Comparison of ENCODE assay signal across 35 cellular contexts in the genomic region with DNA sequence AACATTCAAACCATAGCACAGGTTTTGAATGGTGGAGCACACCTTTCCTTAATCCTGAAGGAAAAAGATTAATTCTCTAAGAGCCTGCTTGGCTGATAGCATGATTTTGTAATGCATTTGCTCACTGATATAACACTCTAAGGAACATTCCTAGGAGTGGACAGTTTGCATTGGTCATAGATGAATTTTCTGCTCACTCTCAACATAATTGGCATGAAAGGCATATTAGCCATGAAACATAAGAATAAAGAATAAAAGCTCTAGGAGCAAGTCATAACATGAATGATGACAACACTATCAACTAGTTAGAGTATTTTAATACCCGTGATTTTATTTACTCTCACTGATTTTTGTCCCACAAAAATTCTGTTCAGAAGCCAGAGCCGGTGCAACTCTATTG. TPM values are rescaled to one million over a fixed set of nuclear protein-coding genes. Genes with fewer than 3 reads are reported as not detected.
"Had no signal": no experiment of that assay in that cellular context is flagged by ENCODE, and none has a peak within 500 bp of the region (broad histone marks: within the 10 kb centered on the region; RNA-seq: fewer than 3 reads in every experiment).

No MANE protein-coding gene starts in this region.

- H3K4me3 ChIP-seq: ascending aorta, body of pancreas, Peyer's patch had no signal

- H3K36me3 Mint-ChIP-seq: activated naive CD8-positive, alpha-beta T cell treated with anti-CD3 and anti-CD28 coated beads for 36 hours had no signal

- H3K4me2 ChIP-seq: KMS-11 had no signal

- H3K9me3 Mint-ChIP-seq: activated CD4-positive, alpha-beta T cell treated with anti-CD3 and anti-CD28 coated beads, Interleukin-2, amount 10 ng/mL, durations not matched to agents 24 days and 14 days; activated CD8-positive, alpha-beta T cell treated with anti-CD3 and anti-CD28 coated beads for 36 hours; activated naive CD8-positive, alpha-beta T cell treated with anti-CD3 and anti-CD28 coated beads for 36 hours; activated T-cell treated with anti-CD3 and anti-CD28 coated beads, Interleukin-2, amount 50 U/mL, for 72 hours; T-helper 1 cell treated with Interleukin-12 subunit alpha and Interleukin-12 subunit beta and Interleukin-4 antibody, amounts not matched to agents 30 μg/mL and 1 μg/mL, for 36 hours; T-helper 2 cell treated with Interferon-gamma antibody and Interleukin-4, amounts not matched to agents 5 μg/mL and 100 μg/mL, for 36 hours had no signal

- H3K4me1 Mint-ChIP-seq: activated CD4-positive, alpha-beta T cell treated with anti-CD3 and anti-CD28 coated beads, Interleukin-2, amount 10 ng/mL, durations not matched to agents 24 days and 14 days; activated naive CD8-positive, alpha-beta T cell treated with anti-CD3 and anti-CD28 coated beads for 36 hours; activated T-helper 17 cell treated with anti-CD3 and anti-CD28 coated beads, Interleukin-2, amount 50 U/mL, for 72 hours had no signal

- H3K27me3 Mint-ChIP-seq: activated CD4-positive, alpha-beta T cell treated with anti-CD3 and anti-CD28 coated beads, Interleukin-2, amount 10 ng/mL, durations not matched to agents 24 days and 14 days; activated CD8-positive, alpha-beta T cell treated with anti-CD3 and anti-CD28 coated beads for 36 hours; activated naive CD8-positive, alpha-beta T cell treated with anti-CD3 and anti-CD28 coated beads for 36 hours had no signal

- H3K4me1 ChIP-seq: ascending aorta, Peyer's patch had no signal

- ATAC-seq: activated CD8-positive, alpha-beta T cell treated with anti-CD3 and anti-CD28 coated beads for 36 hours; activated T-cell treated with anti-CD3 and anti-CD28 coated beads, Interleukin-2, amount 50 U/mL, for 72 hours; activated T-helper 17 cell treated with anti-CD3 and anti-CD28 coated beads, Interleukin-2, amount 50 U/mL, for 72 hours; body of pancreas; PC-3 had no signal

- H3K27ac Mint-ChIP-seq: activated CD4-positive, alpha-beta T cell treated with anti-CD3 and anti-CD28 coated beads, Interleukin-2, amount 10 ng/mL, durations not matched to agents 24 days and 14 days; activated CD8-positive, alpha-beta T cell treated with anti-CD3 and anti-CD28 coated beads for 36 hours; activated naive CD8-positive, alpha-beta T cell treated with anti-CD3 and anti-CD28 coated beads for 36 hours; activated T-cell treated with anti-CD3 and anti-CD28 coated beads, Interleukin-2, amount 50 U/mL, for 72 hours; activated T-helper 17 cell treated with anti-CD3 and anti-CD28 coated beads, Interleukin-2, amount 50 U/mL, for 72 hours; T-helper 1 cell treated with Interleukin-12 subunit alpha and Interleukin-12 subunit beta and Interleukin-4 antibody, amounts not matched to agents 30 μg/mL and 1 μg/mL, for 36 hours; T-helper 2 cell treated with Interferon-gamma antibody and Interleukin-4, amounts not matched to agents 5 μg/mL and 100 μg/mL, for 36 hours had no signal

- DNase-seq: activated CD4-positive, alpha-beta T cell treated with anti-CD3 and anti-CD28 coated beads, Interleukin-2, amount 10 ng/mL, durations not matched to agents 24 days and 14 days; activated CD4-positive, alpha-beta T cell treated with anti-CD3 and anti-CD28 coated beads, Interleukin-2, amount 50 U/mL, for 4 hours; activated CD8-positive, alpha-beta T cell treated with anti-CD3 and anti-CD28 coated beads for 36 hours; activated effector memory CD4-positive, alpha-beta T cell treated with anti-CD3 and anti-CD28 coated beads, Interleukin-2, amount 50 U/mL, for 16 hours; activated naive CD4-positive, alpha-beta T cell; activated naive CD4-positive, alpha-beta T cell treated with anti-CD3 and anti-CD28 coated beads, Interleukin-2, amount 50 U/mL, for 16 hours; activated naive CD8-positive, alpha-beta T cell treated with anti-CD3 and anti-CD28 coated beads for 36 hours; activated T-cell treated with anti-CD3 and anti-CD28 coated beads, Interleukin-2, amount 50 U/mL, for 1 hour; activated T-cell treated with anti-CD3 and anti-CD28 coated beads, Interleukin-2, amount 50 U/mL, for 72 hours; amygdala; body of pancreas; central memory CD4-positive, alpha-beta T cell; NCI-H1105; NCI-H1417 treated with DMSO at 0.1 percent for 48 hours; NCI-H1694; NCI-H1930; NCI-H2081 treated with DMSO at 0.1 percent for 48 hours; NCI-H226; NCI-H446 treated with DMSO at 0.1 percent for 48 hours; NCI-H524; NCI-H69; PC-3; Peyer's patch; Right ventricle myocardium superior; RPMI8226 had no signal

- H3K9me3 ChIP-seq: ascending aorta, body of pancreas, Peyer's patch had no signal

- H3K27me3 ChIP-seq: ascending aorta, body of pancreas, Peyer's patch had no signal

- H3K9ac ChIP-seq: KMS-11 had no signal

- H3K27ac ChIP-seq: ascending aorta, body of pancreas, KMS-11, Peyer's patch had no signal

- H3K36me3 ChIP-seq: ascending aorta, Peyer's patch had no signal

- FAIRE-seq: TTC549 had no signal

- H3K4me3 Mint-ChIP-seq: activated CD4-positive, alpha-beta T cell treated with anti-CD3 and anti-CD28 coated beads, Interleukin-2, amount 10 ng/mL, durations not matched to agents 24 days and 14 days; activated CD8-positive, alpha-beta T cell treated with anti-CD3 and anti-CD28 coated beads for 36 hours; activated naive CD8-positive, alpha-beta T cell treated with anti-CD3 and anti-CD28 coated beads for 36 hours; activated T-cell treated with anti-CD3 and anti-CD28 coated beads, Interleukin-2, amount 50 U/mL, for 72 hours; activated T-helper 17 cell treated with anti-CD3 and anti-CD28 coated beads, Interleukin-2, amount 50 U/mL, for 72 hours; T-helper 1 cell treated with Interleukin-12 subunit alpha and Interleukin-12 subunit beta and Interleukin-4 antibody, amounts not matched to agents 30 μg/mL and 1 μg/mL, for 36 hours; T-helper 2 cell treated with Interferon-gamma antibody and Interleukin-4, amounts not matched to agents 5 μg/mL and 100 μg/mL, for 36 hours had no signal

RNA-seq across cellular contexts. Expression of a gene that starts 34.3 kb away (rescaled TPM):
- total RNA-seq: activated CD4-positive, alpha-beta T cell treated with anti-CD3 and anti-CD28 coated beads, Interleukin-2, amount 10 ng/mL, durations not matched to agents 24 days and 14 days; activated CD8-positive, alpha-beta memory T cell treated with anti-CD3 and anti-CD28 coated beads for 36 hours; activated CD8-positive, alpha-beta T cell treated with anti-CD3 and anti-CD28 coated beads for 36 hours; activated naive CD8-positive, alpha-beta T cell treated with anti-CD3 and anti-CD28 coated beads for 36 hours; activated T-cell treated with anti-CD3 and anti-CD28 coated beads, Interleukin-2, amount 50 U/mL, for 72 hours; activated T-helper 17 cell treated with anti-CD3 and anti-CD28 coated beads, Interleukin-2, amount 50 U/mL, for 72 hours; ascending aorta; body of pancreas; chondrocyte; LHCN-M2; PC-3; Peyer's patch; Right ventricle myocardium superior had no signal
- polyA plus RNA-seq: adipose tissue had no signal
